In the genomic region with DNA sequence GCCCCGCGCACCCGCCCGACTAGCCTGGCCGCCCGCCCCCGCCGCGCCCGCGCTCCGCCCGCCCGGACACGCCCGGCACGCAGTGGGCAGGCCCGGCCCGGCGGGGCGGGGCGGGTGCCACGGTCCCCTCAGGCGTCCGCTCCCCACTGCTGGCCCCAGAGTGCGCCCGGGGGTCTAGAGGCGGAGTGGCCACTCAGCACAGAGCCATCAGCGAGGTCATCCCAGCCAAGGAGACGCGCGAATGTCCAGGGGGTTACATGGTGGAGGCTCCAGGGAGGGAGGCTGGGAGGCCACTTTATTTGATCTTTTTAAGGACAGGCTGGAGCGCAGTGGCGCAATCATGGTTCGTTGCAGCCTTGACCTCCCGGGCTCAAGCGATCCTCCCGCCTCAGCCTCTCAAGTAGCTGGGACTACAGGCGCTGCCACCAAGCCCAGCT, we compare ENCODE assay signal across 18 cellular contexts. TPM values are rescaled to one million over a fixed set of nuclear protein-coding genes. Genes with fewer than 3 reads are reported as not detected.
DNase-seq lines count a peak whose midpoint lies in the region; ATAC-seq and TF ChIP-seq lines count a peak whose summit lies in the region.
"Had no signal": no experiment of that assay in that cellular context is flagged by ENCODE, and none has a peak within 500 bp of the region (broad histone marks: within the 10 kb centered on the region; RNA-seq: fewer than 3 reads in every experiment).

No MANE protein-coding gene starts in this region.

- no peak overlapping the region for H2BK5ac ChIP-seq in mesenchymal stem cell (ENCODE audit: low read depth, low read length, poor library complexity, severe bottlenecking)

- H3K9me3 ChIP-seq in right cardiac atrium (ENCODE audit: control insufficient read depth, low read length) = no peaks in the 10 kb centered on the region
- H3K9me3 ChIP-seq in ectodermal cell (ENCODE audit: control insufficient read depth, low read length) = no peaks in the 10 kb centered on the region
- no peaks in the 10 kb centered on the region for H3K9me3 ChIP-seq in mesenchymal stem cell (ENCODE audit: control insufficient read depth, low read length)
- no peaks in the 10 kb centered on the region for H3K9me3 ChIP-seq in upper lobe of right lung
- H3K9me3 ChIP-seq: gastroesophageal sphincter had no signal

- H3K4me1 ChIP-seq in right cardiac atrium (ENCODE audit: control insufficient read depth, insufficient read depth, low read length) = no peaks in the 10 kb centered on the region
- H3K4me1 ChIP-seq in ectodermal cell (ENCODE audit: control insufficient read depth, insufficient read depth, low read length) = no peaks in the 10 kb centered on the region
- peaks cover 8% of the 10 kb centered on the region for H3K4me1 ChIP-seq in mesenchymal stem cell (ENCODE audit: control insufficient read depth, insufficient read depth, low read depth, low read length)
- no peaks in the 10 kb centered on the region for H3K4me1 ChIP-seq in upper lobe of right lung

- intact Hi-C loops in right cardiac atrium (cut with DNase I) = no loop called here
- intact Hi-C loops in Right ventricle myocardium inferior (cut with DNase I) = no loop called here
- intact Hi-C loops in upper lobe of right lung (cut with DNase I) = no loop called here

- no peak for TF ChIP-seq CTCF in upper lobe of right lung (IDR thresholded peaks at IDR 0.05)

- 18% methylated on average over 39 of the region's 39 CpGs for WGBS in right cardiac atrium
- 21 to 24% methylated on average over 39 of the region's 39 CpGs for WGBS in ectodermal cell, 2 experiments
- 22% methylated on average over 37 of the region's 39 CpGs for WGBS in mesenchymal stem cell

- no peak overlapping the region for H3K18ac ChIP-seq in mesenchymal stem cell (ENCODE audit: low read depth in 1 of 2, low read length in 2 of 2)

- no peak overlapping the region for H3K4ac ChIP-seq in mesenchymal stem cell (ENCODE audit: low read depth in 1 of 2, low read length in 2 of 2)

- no peak overlapping the region for H2AFZ ChIP-seq in mesenchymal stem cell (ENCODE audit: low read depth, low read length)

- H3K4me3 ChIP-seq in right cardiac atrium (ENCODE audit: low read length) = peak overlapping the region; percentile 36
- H3K4me3 ChIP-seq in ectodermal cell (ENCODE audit: insufficient read depth, low read depth, low read length) = peak overlapping the region; percentile 35
- H3K4me3 ChIP-seq in mesenchymal stem cell (ENCODE audit: insufficient read depth in 1 of 2, low read depth in 1 of 2, low read length in 2 of 2) = peak overlapping the region in 1 of 2 experiments; percentile 42
- H3K4me3 ChIP-seq in upper lobe of right lung = no peak overlapping the region

- no peak overlapping the region for H2BK12ac ChIP-seq in mesenchymal stem cell (ENCODE audit: low read length in 2 of 2)

- H3K4me2 ChIP-seq in mesenchymal stem cell (ENCODE audit: low read length, poor library complexity, severe bottlenecking) = peak overlapping the region; percentile 63

- H3K79me1 ChIP-seq in mesenchymal stem cell (replicated peaks; ENCODE audit: low read length, poor library complexity, severe bottlenecking) = no peaks in the 10 kb centered on the region

- no peak overlapping the region for H3K9ac ChIP-seq in mesenchymal stem cell (ENCODE audit: low read length)

- ATAC-seq in right cardiac atrium (peak in 1 of 2 donors; percentile 41), Right ventricle myocardium inferior (no peak), upper lobe of right lung (peak; percentile 70), GM21447 (IDR thresholded peaks at IDR 0.05; ENCODE audit: unreplicated experiment) (no peak), HG02970 (IDR thresholded peaks at IDR 0.05; ENCODE audit: low FRiP score, unreplicated experiment) (no peak)
- ATAC-seq: effector memory CD8-positive, alpha-beta T cell; gastroesophageal sphincter had no signal

- H3K14ac ChIP-seq in mesenchymal stem cell (ENCODE audit: low read length in 2 of 2) = no peak overlapping the region

- H3K27ac ChIP-seq in right cardiac atrium (ENCODE audit: low read length) (no peak overlapping the region), ectodermal cell (ENCODE audit: insufficient read depth, low read depth, low read length, poor library complexity, severe bottlenecking) (no peak overlapping the region), mesenchymal stem cell (ENCODE audit: low read length, poor library complexity, severe bottlenecking) (no peak overlapping the region), upper lobe of right lung (no peak overlapping the region)
- H3K27ac ChIP-seq: gastroesophageal sphincter had no signal

- H3K27me3 ChIP-seq in right cardiac atrium (ENCODE audit: control insufficient read depth, insufficient read depth) (no peaks in the 10 kb centered on the region), ectodermal cell (ENCODE audit: control insufficient read depth, insufficient read depth, low read length, poor library complexity, severe bottlenecking) (peaks cover 28% of the 10 kb centered on the region), mesenchymal stem cell (ENCODE audit: control insufficient read depth in 1 of 2, insufficient read depth in 1 of 2, low read length in 2 of 2) (peaks cover 35 to 48% of the 10 kb centered on the region in 2 experiments), upper lobe of right lung (peaks cover 27% of the 10 kb centered on the region)

- DNase-seq in right cardiac atrium (peak in 1 of 3 donors; percentile 42), Right ventricle myocardium inferior (ENCODE audit: missing footprints) (no peak), mesenchymal stem cell (no peak), upper lobe of right lung (no peak), NCI-H2196 treated with DMSO at 0.1 percent for 48 hours (lab: John Stamatoyannopoulos, UW; ENCODE audit: unreplicated experiment) (no peak)
- DNase-seq: activated CD4-positive, alpha-beta T cell treated with anti-CD3 and anti-CD28 coated beads, Interleukin-2, amount 50 U/mL, for 48 hours; effector memory CD8-positive, alpha-beta T cell; naive B cell; NCI-H2081; NCI-H748 treated with DMSO at 0.1 percent for 48 hours; stimulated activated CD4-positive, alpha-beta T cell treated with anti-CD3 and anti-CD28 coated beads, Interleukin-4, amount 100 ng/mL, for 4 hours; T1000 had no signal

- no peak overlapping the region for H2AK5ac ChIP-seq in mesenchymal stem cell (ENCODE audit: low read length, severe bottlenecking)

- H2BK120ac ChIP-seq in mesenchymal stem cell (ENCODE audit: low read depth, low read length) = no peak overlapping the region

- no peak overlapping the region for H2BK15ac ChIP-seq in mesenchymal stem cell (ENCODE audit: low read depth, poor library complexity, severe bottlenecking)

- no peak overlapping the region for H4K91ac ChIP-seq in mesenchymal stem cell (ENCODE audit: low read length)

- no peaks in the 10 kb centered on the region for H3K36me3 ChIP-seq in ectodermal cell (ENCODE audit: control insufficient read depth, insufficient read depth, low read length)
- H3K36me3 ChIP-seq in mesenchymal stem cell (ENCODE audit: control insufficient read depth in 1 of 2, insufficient read depth in 2 of 2, low read depth in 1 of 2, low read length in 2 of 2) = no peaks in the 10 kb centered on the region
- no peaks in the 10 kb centered on the region for H3K36me3 ChIP-seq in upper lobe of right lung
- H3K36me3 ChIP-seq: gastroesophageal sphincter had no signal

- no peak overlapping the region for H4K8ac ChIP-seq in mesenchymal stem cell (ENCODE audit: low read length)

- no peak overlapping the region for H3K23ac ChIP-seq in mesenchymal stem cell (ENCODE audit: low read length in 2 of 2)

RNA-seq across cellular contexts. Expression of a gene that starts 0.2 kb away (rescaled TPM):
- total RNA-seq in right cardiac atrium = under 1 TPM in 3 of 4 donors, not detected in 1; 0.06 to 0.11 (median 0.08) TPM
- 0.34 TPM for polyA plus RNA-seq in right cardiac atrium
- not detected for total RNA-seq in Right ventricle myocardium inferior
- 2.6 TPM for polyA plus RNA-seq in ectodermal cell (2013, experiment 1 of 4)
- polyA plus RNA-seq in ectodermal cell (2013, experiment 2 of 4) = 2.8 TPM
- polyA plus RNA-seq in ectodermal cell (2013, experiment 3 of 4) = 2.1 TPM
- polyA plus RNA-seq in ectodermal cell (2013, experiment 4 of 4) = 3.7 TPM
- 0.08 TPM for polyA plus RNA-seq in mesenchymal stem cell (2013, experiment 1 of 2)
- polyA plus RNA-seq in mesenchymal stem cell (2013, experiment 2 of 2) = 0.03 TPM
- total RNA-seq in upper lobe of right lung = 5.6 TPM
- total RNA-seq: G401, renal cortical epithelial cell had no signal

RNA-seq across cellular contexts. Expression of a gene that starts 54.6 kb away (rescaled TPM):
- total RNA-seq in right cardiac atrium (10 to 100 TPM; 53.3 to 68.8 (median 63.1) TPM), Right ventricle myocardium inferior (43.7 TPM), upper lobe of right lung (74.2 TPM)
- polyA plus RNA-seq in right cardiac atrium = 43.6 TPM
- polyA plus RNA-seq in ectodermal cell (2013, experiment 1 of 4) = 73.6 TPM
- polyA plus RNA-seq in ectodermal cell (2013, experiment 2 of 4) = 63.5 TPM
- polyA plus RNA-seq in ectodermal cell (2013, experiment 3 of 4) = 41.0 TPM
- 43.6 TPM for polyA plus RNA-seq in ectodermal cell (2013, experiment 4 of 4)
- polyA plus RNA-seq in mesenchymal stem cell (2013, experiment 1 of 2) = 25.9 TPM
- polyA plus RNA-seq in mesenchymal stem cell (2013, experiment 2 of 2) = 24.3 TPM

RNA-seq across cellular contexts. Expression of a gene that starts 54.9 kb away (rescaled TPM):
- total RNA-seq in right cardiac atrium (10 to 100 TPM; 50.5 to 65.0 (median 61.8) TPM), Right ventricle myocardium inferior (59.8 TPM), upper lobe of right lung (71.9 TPM)
- polyA plus RNA-seq in right cardiac atrium = 48.4 TPM
- polyA plus RNA-seq in ectodermal cell (2013, experiment 1 of 4) = 159 TPM
- polyA plus RNA-seq in ectodermal cell (2013, experiment 2 of 4) = 125 TPM
- polyA plus RNA-seq in ectodermal cell (2013, experiment 3 of 4) = 87.7 TPM
- polyA plus RNA-seq in ectodermal cell (2013, experiment 4 of 4) = 100 TPM
- 32.5 TPM for polyA plus RNA-seq in mesenchymal stem cell (2013, experiment 1 of 2)
- polyA plus RNA-seq in mesenchymal stem cell (2013, experiment 2 of 2) = 30.9 TPM
